9 cellular contexts compared by ENCODE assay signal in the genomic region with DNA sequence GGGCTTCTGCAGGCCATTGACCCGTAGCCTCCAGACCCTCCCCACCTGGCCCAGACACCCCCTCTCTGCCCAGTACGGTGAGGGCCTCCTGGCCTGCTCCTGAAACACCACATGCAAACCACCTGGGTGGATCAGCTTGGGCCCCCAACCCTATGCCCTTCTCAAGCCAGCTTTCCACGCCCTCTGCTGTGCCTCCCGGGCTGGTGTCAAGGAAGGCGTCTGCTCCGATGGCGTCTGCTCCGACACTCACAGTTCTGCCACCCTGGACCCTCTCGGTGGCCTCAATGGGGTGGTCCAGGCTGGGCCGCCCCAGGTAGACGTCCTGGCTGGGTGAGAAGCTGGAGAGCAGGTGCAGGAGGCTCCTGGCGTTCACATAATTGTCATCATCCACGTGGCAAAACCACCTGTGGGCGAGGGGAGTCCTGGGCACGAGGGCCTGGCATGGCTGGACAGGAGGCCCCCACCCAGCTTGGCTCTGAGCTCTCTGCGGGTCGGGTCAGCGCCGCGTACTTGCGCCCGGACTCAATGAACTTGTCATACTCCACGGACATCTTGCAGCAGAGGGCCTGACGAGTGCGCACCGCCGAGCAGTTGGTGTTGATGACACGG. TPM values are rescaled to one million over a fixed set of nuclear protein-coding genes. Genes with fewer than 3 reads are reported as not detected.
DNase-seq lines count a peak whose midpoint lies in the region; ATAC-seq, FAIRE-seq and TF ChIP-seq lines count a peak whose summit lies in the region.
"Had no signal": no experiment of that assay in that cellular context is flagged by ENCODE, and none has a peak within 500 bp of the region (broad histone marks: within the 10 kb centered on the region; RNA-seq: fewer than 3 reads in every experiment).

No MANE protein-coding gene starts in this region.

- H3K27ac ChIP-seq in lower lobe of right lung (peak overlapping the region; percentile 74), tibial artery (peak overlapping the region in 1 of 2 donors; percentile 66)

- H3K4me1 ChIP-seq in lower lobe of right lung (peaks cover 37% of the 10 kb centered on the region), tibial artery (peaks cover 6 to 44% (median 30%) of the 10 kb centered on the region in 4 donors)

- peaks cover 12% of the 10 kb centered on the region for H3K4me1 Mint-ChIP-seq in activated T-cell treated with anti-CD3 and anti-CD28 coated beads, Interleukin-2, amount 50 U/mL, for 4 hours (ENCODE audit: low read depth)
- H3K4me1 Mint-ChIP-seq in brain = peaks cover 20% of the 10 kb centered on the region

- H3K9me3 ChIP-seq in lower lobe of right lung = no peaks in the 10 kb centered on the region
- no peaks in the 10 kb centered on the region for H3K9me3 ChIP-seq in tibial artery

- peak overlapping the region in 2 of 5 experiments; percentile 88 to 90 for H3K27ac Mint-ChIP-seq in brain

- H3K9me3 Mint-ChIP-seq in activated T-cell treated with anti-CD3 and anti-CD28 coated beads, Interleukin-2, amount 50 U/mL, for 4 hours = no peaks in the 10 kb centered on the region
- H3K9me3 Mint-ChIP-seq in brain = no peaks in the 10 kb centered on the region

- peak overlapping the region; percentile 86 for H3K4me3 Mint-ChIP-seq in activated T-cell treated with anti-CD3 and anti-CD28 coated beads, Interleukin-2, amount 50 U/mL, for 4 hours
- peak overlapping the region; percentile 87 to 92 (median 89) for H3K4me3 Mint-ChIP-seq in brain

- H3K4me3 ChIP-seq in lower lobe of right lung (peak overlapping the region; percentile 86), tibial artery (peak overlapping the region; percentile 75 to 93)

- H3K27me3 ChIP-seq in lower lobe of right lung (ENCODE audit: low read depth) (no peaks in the 10 kb centered on the region), tibial artery (no peaks in the 10 kb centered on the region)

- no peak for DNase-seq in activated T-cell treated with anti-CD3 and anti-CD28 coated beads, Interleukin-2, amount 50 U/mL, for 4 hours
- DNase-seq in activated T-cell treated with anti-CD3 and anti-CD28 coated beads, Interleukin-2, amount 50 U/mL, for 48 hours = no peak
- DNase-seq in lower lobe of right lung (no peak), tibial artery (no peak), frontal cortex (ENCODE audit: low spot score in 2 of 2) (no peak), NCI-H1105 treated with DMSO at 0.1 percent for 48 hours (lab: John Stamatoyannopoulos, UW) (no peak)
- DNase-seq: NCI-H2081 treated with DMSO at 0.1 percent for 48 hours had no signal

- TF ChIP-seq CTCF in brain (conservative IDR thresholded peaks at IDR 0.05) (no peak), lower lobe of right lung (IDR thresholded peaks at IDR 0.05) (no peak), tibial artery (IDR thresholded peaks at IDR 0.05) (no peak)

- peaks cover 51% of the 10 kb centered on the region for H3K36me3 ChIP-seq in lower lobe of right lung
- H3K36me3 ChIP-seq in tibial artery = peaks cover 28 to 61% (median 46%) of the 10 kb centered on the region in 3 donors

- H3K36me3 Mint-ChIP-seq in activated T-cell treated with anti-CD3 and anti-CD28 coated beads, Interleukin-2, amount 50 U/mL, for 4 hours (ENCODE audit: insufficient read depth) = peaks cover 6% of the 10 kb centered on the region
- peaks cover 12% of the 10 kb centered on the region for H3K36me3 Mint-ChIP-seq in brain

- ATAC-seq in activated T-cell treated with anti-CD3 and anti-CD28 coated beads, Interleukin-2, amount 50 U/mL, for 4 hours = no peak
- no peak for ATAC-seq in lower lobe of right lung
- no peak for ATAC-seq in GM18867 (IDR thresholded peaks at IDR 0.05; ENCODE audit: unreplicated experiment)

- intact Hi-C loops in lower lobe of right lung (cut with DNase I) = no loop called here
- intact Hi-C loops in tibial artery (cut with DNase I; ENCODE audit: low total_unique reads) = no loop called here

- FAIRE-seq in frontal cortex (lab: Jason Lieb, UNC) = no peak

- H3K27me3 Mint-ChIP-seq in activated T-cell treated with anti-CD3 and anti-CD28 coated beads, Interleukin-2, amount 50 U/mL, for 4 hours (ENCODE audit: low read depth) = no peaks in the 10 kb centered on the region
- H3K27me3 Mint-ChIP-seq in brain = peaks cover 6% of the 10 kb centered on the region

RNA-seq across cellular contexts. Expression of a gene that starts 1.4 kb away (rescaled TPM):
- 10 to 100 TPM; 20.3 to 21.5 (median 20.4) TPM for total RNA-seq in activated T-cell treated with anti-CD3 and anti-CD28 coated beads, Interleukin-2, amount 50 U/mL, for 4 hours
- 45.0 TPM for polyA plus RNA-seq in brain (ENCODE audit: insufficient read depth, low read depth, low replicate concordance)
- total RNA-seq in lower lobe of right lung = 35.1 TPM
- 21.2 TPM for total RNA-seq in frontal cortex

RNA-seq across cellular contexts. Expression of a gene that starts 1.4 kb away (rescaled TPM):
- 100 to 1,000 TPM; 172 to 183 (median 177) TPM for total RNA-seq in activated T-cell treated with anti-CD3 and anti-CD28 coated beads, Interleukin-2, amount 50 U/mL, for 4 hours
- 231 TPM for polyA plus RNA-seq in brain (ENCODE audit: insufficient read depth, low read depth, low replicate concordance)
- total RNA-seq in lower lobe of right lung = 71.5 TPM
- total RNA-seq in frontal cortex = 73.8 TPM

RNA-seq across cellular contexts. Expression of a gene that starts 12.8 kb away (rescaled TPM):
- total RNA-seq in activated T-cell treated with anti-CD3 and anti-CD28 coated beads, Interleukin-2, amount 50 U/mL, for 4 hours = 10 to 100 TPM; 74.2 to 88.6 (median 76.9) TPM
- polyA plus RNA-seq in brain (ENCODE audit: insufficient read depth, low read depth, low replicate concordance) = 170 TPM
- total RNA-seq in lower lobe of right lung (133 TPM), frontal cortex (25.7 TPM)

RNA-seq across cellular contexts. Expression of a gene that starts 15.3 kb away (rescaled TPM):
- 100 to 1,000 TPM; 323 to 369 (median 326) TPM for total RNA-seq in activated T-cell treated with anti-CD3 and anti-CD28 coated beads, Interleukin-2, amount 50 U/mL, for 4 hours
- 110 TPM for polyA plus RNA-seq in brain (ENCODE audit: insufficient read depth, low read depth, low replicate concordance)
- total RNA-seq in lower lobe of right lung (85.1 TPM), frontal cortex (18.8 TPM)

RNA-seq across cellular contexts. Expression of a gene that starts 18.8 kb away (rescaled TPM):
- total RNA-seq in activated T-cell treated with anti-CD3 and anti-CD28 coated beads, Interleukin-2, amount 50 U/mL, for 4 hours = 1 to 10 TPM; 4.1 to 7.7 (median 4.8) TPM
- 65.2 TPM for polyA plus RNA-seq in brain (ENCODE audit: insufficient read depth, low read depth, low replicate concordance)
- total RNA-seq in lower lobe of right lung (2.8 TPM), frontal cortex (110 TPM)
